25 cellular contexts compared by ENCODE assay signal in genomic region chr10:59173414-59173813, GRCh38. TPM values are rescaled to one million over a fixed set of nuclear protein-coding genes. Genes with fewer than 3 reads are reported as not detected.
"Had no signal": no experiment of that assay in that cellular context is flagged by ENCODE, and none has a peak within 500 bp of the region (broad histone marks: within the 10 kb centered on the region; RNA-seq: fewer than 3 reads in every experiment).

No MANE protein-coding gene starts in this region.

- H3K9me3 ChIP-seq: esophagus squamous epithelium, thoracic aorta, upper lobe of left lung, vagina had no signal

- H3K36me3 ChIP-seq: cardiac muscle cell, esophagus squamous epithelium, thoracic aorta, upper lobe of left lung, vagina had no signal

- H3K4me3 ChIP-seq: cardiac muscle cell, coronary artery, esophagus squamous epithelium, thoracic aorta, upper lobe of left lung, vagina had no signal

- DNase-seq: activated CD4-positive, alpha-beta T cell treated with anti-CD3 and anti-CD28 coated beads for 4 hours; activated CD4-positive, alpha-beta T cell treated with anti-CD3 and anti-CD28 coated beads, Interleukin-2, amount 50 U/mL, for 4 hours; activated effector memory CD4-positive, alpha-beta T cell treated with Interleukin-2 at 50 U/mL for 16 hours; activated naive CD4-positive, alpha-beta T cell treated with Interleukin-2 at 50 U/mL for 16 hours; activated T-cell treated with anti-CD3 and anti-CD28 coated beads for 4 hours; anterior cingulate cortex; cerebellar nuclear complex; dorsolateral prefrontal cortex; effector memory CD8-positive, alpha-beta T cell; esophagus squamous epithelium; glutamatergic neuron; hippocampal formation; mesenchymal stem cell; natural killer cell; stimulated activated CD4-positive, alpha-beta T cell treated with anti-CD3 and anti-CD28 coated beads, Interleukin-4, amount 100 ng/mL, for 24 hours; upper lobe of left lung had no signal

- H3K27me3 ChIP-seq: dorsolateral prefrontal cortex had no signal

- FAIRE-seq: frontal cortex had no signal

- ATAC-seq: effector memory CD8-positive, alpha-beta T cell; natural killer cell; stimulated activated effector memory CD8-positive, alpha-beta T cell treated with anti-CD3 and anti-CD28 coated beads, Interleukin-12 subunit alpha, Interleukin-12 subunit beta, amount 100 ng/mL, for 72 hours had no signal

- H3K27ac ChIP-seq: cardiac muscle cell, coronary artery, dorsolateral prefrontal cortex, esophagus squamous epithelium, thoracic aorta, upper lobe of left lung, vagina, VCaP had no signal

RNA-seq across cellular contexts. Expression of gene PHYHIPL, which starts 3.0 kb away (rescaled TPM):
- total RNA-seq: cardiac muscle cell; natural killer cell; osteoblast; T-helper 1 cell treated with Interleukin-12 subunit alpha and Interleukin-12 subunit beta and Interleukin-4 antibody, amounts not matched to agents 30 ng/mL and 1 ng/mL, for 36 hours had no signal
